Comparison of ENCODE assay signal across 8 cellular contexts in genomic region chr1:246753670-246754535, GRCh38. TPM values are rescaled to one million over a fixed set of nuclear protein-coding genes. Genes with fewer than 3 reads are reported as not detected.
A peak's percentile ranks its signal among the peaks of the same experiment; 100 is the strongest.
DNase-seq lines count a peak whose midpoint lies in the region; ATAC-seq and TF ChIP-seq lines count a peak whose summit lies in the region.

No MANE protein-coding gene starts in this region.

- H3K9me3 ChIP-seq in CD4-positive, alpha-beta T cell (ENCODE audit: control insufficient read depth, low read length): no peaks in the 10 kb centered on the region
- no peaks in the 10 kb centered on the region for H3K9me3 ChIP-seq in tibial artery

- H3K4me3 Mint-ChIP-seq in CD4-positive, alpha-beta T cell: no peak overlapping the region

- H3K4me1 ChIP-seq in tibial artery: no peaks in the 10 kb centered on the region

- TF ChIP-seq CTCF in CD4-positive, alpha-beta T cell (IDR thresholded peaks at IDR 0.05): peak; percentile 64
- peak; percentile 77 for TF ChIP-seq CTCF in fibroblast of the aortic adventitia (IDR thresholded peaks at IDR 0.05; ENCODE audit: insufficient read depth, low read length)
- TF ChIP-seq CTCF in tibial artery (IDR thresholded peaks at IDR 0.05): peak; percentile 57 to 61

- H3K36me3 Mint-ChIP-seq in CD4-positive, alpha-beta T cell (ENCODE audit: low read depth): no peaks in the 10 kb centered on the region

- H3K27me3 ChIP-seq in CD4-positive, alpha-beta T cell (ENCODE audit: control insufficient read depth, insufficient read depth, low read length): no peaks in the 10 kb centered on the region
- no peaks in the 10 kb centered on the region for H3K27me3 ChIP-seq in tibial artery

- ATAC-seq in CD4-positive, alpha-beta T cell (ENCODE audit: poor library complexity): peak; percentile 71
- peak; percentile 94 for ATAC-seq in HG03460 (IDR thresholded peaks at IDR 0.05; ENCODE audit: unreplicated experiment)

- no peak overlapping the region for H3K27ac Mint-ChIP-seq in CD4-positive, alpha-beta T cell

- no peak overlapping the region for H3K4me3 ChIP-seq in fibroblast of the aortic adventitia (ENCODE audit: low read depth, low read length)
- no peak overlapping the region for H3K4me3 ChIP-seq in tibial artery

- DNase-seq in CD4-positive, alpha-beta T cell: peak; percentile 26 to 52 (median 32)
- DNase-seq in GM19240 (ENCODE audit: insufficient read length, low spot score) (peak; percentile 27), OCI-M1 (lab: John Stamatoyannopoulos, UW) (peak; percentile 83), fibroblast of the aortic adventitia (ENCODE audit: low read depth) (peak; percentile 73), nucleus accumbens (lab: John Stamatoyannopoulos, UW) (peak in 36 of 56 donors; percentile 2 to 72 (median 18)), tibial artery (peak; percentile 40 to 69)
- DNase-seq in activated T-cell treated with anti-CD3 and anti-CD28 coated beads, Interleukin-2, amount 50 U/mL, for 1 hour: peak; percentile 55

- H3K4me1 Mint-ChIP-seq in CD4-positive, alpha-beta T cell (ENCODE audit: low read depth): no peaks in the 10 kb centered on the region

- no peaks in the 10 kb centered on the region for H3K9me3 Mint-ChIP-seq in CD4-positive, alpha-beta T cell

- no peaks in the 10 kb centered on the region for H3K27me3 Mint-ChIP-seq in CD4-positive, alpha-beta T cell

- CTCF ChIA-PET in CD4-positive, alpha-beta T cell (lab: Charles Lee): interaction anchor here (1.2 kb wide), 1 partner anchor 256 kb away, joined by 3 read pairs; no protein-coding TSS in a partner anchor

- intact Hi-C loops in CD4-positive, alpha-beta T cell (cut with DNase I, micrococcal nuclease): loop anchor here (1.0 to 5.0 kb wide), 7 partner anchors 57 to 1602 kb away; partner anchors contain the start of gene KIF26B (in 1 of the 2)
- intact Hi-C loops in tibial artery (cut with DNase I; ENCODE audit: low total_unique reads): no loop called here

- H3K36me3 ChIP-seq in tibial artery: peaks cover 0 to under 1% (median 0%) of the 10 kb centered on the region in 3 donors

- POLR2A ChIA-PET in CD4-positive, alpha-beta T cell (lab: Charles Lee): no interaction called here

- no peak overlapping the region for H3K27ac ChIP-seq in CD4-positive, alpha-beta T cell (ENCODE audit: low read depth, low read length)
- no peak overlapping the region for H3K27ac ChIP-seq in tibial artery

RNA-seq across cellular contexts. Expression of gene SCCPDH, which starts 29.7 kb away (rescaled TPM):
- 1 to 10 TPM; 2.3 to 2.6 TPM for total RNA-seq in CD4-positive, alpha-beta T cell
- 24.8 and 55.1 TPM in 2 replicates for total RNA-seq in fibroblast of the aortic adventitia (ENCODE audit: low replicate concordance)

Comparison
In these comparisons a context has a peak if more than half of its experiments do, and no peak if none do; other contexts are left out.
1. DNase-seq: peak in every context shown above with its lines; median percentile 83 in OCI-M1; 73 in fibroblast of the aortic adventitia; 55 in activated T-cell treated with anti-CD3 and anti-CD28 coated beads, Interleukin-2, amount 50 U/mL, for 1 hour; 54 in tibial artery; 32 in CD4-positive, alpha-beta T cell; 27 in GM19240; 18 in nucleus accumbens.